Comparison of ENCODE assay signal across 36 cellular contexts in genomic region chr2:226625951-226626350, GRCh38.
"Had no signal": no experiment of that assay in that cellular context is flagged by ENCODE, and none has a peak within 500 bp of the region (broad histone marks: within the 10 kb centered on the region; RNA-seq: fewer than 3 reads in every experiment).

No MANE protein-coding gene starts in this region.

- H3K36me3 ChIP-seq: ascending aorta, cardiac muscle cell had no signal

- H3K9me3 Mint-ChIP-seq: activated B cell treated with CpG ODN at 0.5 μM for 24 hours; activated CD4-positive, alpha-beta memory T cell treated with anti-CD3 and anti-CD28 coated beads for 36 hours; activated CD8-positive, alpha-beta T cell treated with anti-CD3 and anti-CD28 coated beads for 36 hours; activated naive CD4-positive, alpha-beta T cell treated with anti-CD3 and anti-CD28 coated beads, Interleukin-2, amount 50 U/mL, for 24 hours; activated naive CD8-positive, alpha-beta T cell treated with anti-CD3 and anti-CD28 coated beads, Interleukin-2, amount 50 U/mL, for 24 hours; activated T-cell treated with anti-CD3 and anti-CD28 coated beads, Interleukin-2, amount 50 U/mL, for 4 hours; activated T-cell treated with anti-CD3 and anti-CD28 coated beads, Interleukin-2, amount 50 U/mL, for 72 hours; activated T-helper 17 cell treated with anti-CD3 and anti-CD28 coated beads, Interleukin-2, amount 50 U/mL, for 72 hours; central memory CD8-positive, alpha-beta T cell; T-helper 2 cell treated with Interferon-gamma antibody and Interleukin-4, amounts not matched to agents 5 μg/mL and 100 μg/mL, for 36 hours had no signal

- H3K27ac ChIP-seq: ascending aorta, cardiac muscle cell, VCaP had no signal

- ATAC-seq: activated CD8-positive, alpha-beta T cell treated with anti-CD3 and anti-CD28 coated beads for 36 hours; activated naive CD8-positive, alpha-beta T cell treated with anti-CD3 and anti-CD28 coated beads, Interleukin-2, amount 50 U/mL, for 24 hours; activated T-cell treated with anti-CD3 and anti-CD28 coated beads, Interleukin-2, amount 50 U/mL, for 4 hours; activated T-cell treated with anti-CD3 and anti-CD28 coated beads, Interleukin-2, amount 50 U/mL, for 72 hours; activated T-helper 17 cell treated with anti-CD3 and anti-CD28 coated beads, Interleukin-2, amount 50 U/mL, for 72 hours had no signal

- DNase-seq: activated B cell treated with CpG ODN at 0.5 μM for 24 hours; activated CD4-positive, alpha-beta memory T cell treated with anti-CD3 and anti-CD28 coated beads for 36 hours; activated CD4-positive, alpha-beta T cell treated with anti-CD3 and anti-CD28 coated beads for 4 hours; activated CD4-positive, alpha-beta T cell treated with anti-CD3 and anti-CD28 coated beads, Interleukin-2, amount 10 ng/mL, durations not matched to agents 24 days and 14 days; activated CD4-positive, alpha-beta T cell treated with anti-CD3 and anti-CD28 coated beads, Interleukin-2, amount 50 U/mL, for 1 hour; activated CD4-positive, alpha-beta T cell treated with anti-CD3 and anti-CD28 coated beads, Interleukin-2, amount 50 U/mL, for 4 hours; activated CD4-positive, CD25-positive, alpha-beta regulatory T cell treated with anti-CD3 and anti-CD28 coated beads, Interleukin-2, amount 50 U/mL, for 72 hours; activated CD8-positive, alpha-beta memory T cell treated with anti-CD3 and anti-CD28 coated beads, Interleukin-2, amount 50 U/mL, for 4 hours; activated CD8-positive, alpha-beta T cell treated with anti-CD3 and anti-CD28 coated beads for 36 hours; activated gamma-delta T cell; activated naive CD4-positive, alpha-beta T cell treated with anti-CD3 and anti-CD28 coated beads, Interleukin-2, amount 10 ng/mL, durations not matched to agents 7 days and 5 days; activated naive CD4-positive, alpha-beta T cell treated with Interleukin-2 at 50 U/mL for 16 hours; activated naive CD8-positive, alpha-beta T cell treated with anti-CD3 and anti-CD28 coated beads, Interleukin-2, amount 10 ng/mL, durations not matched to agents 7 days and 5 days; activated naive CD8-positive, alpha-beta T cell treated with anti-CD3 and anti-CD28 coated beads, Interleukin-2, amount 50 U/mL, for 24 hours; activated T-cell treated with anti-CD3 and anti-CD28 coated beads for 4 hours; activated T-cell treated with anti-CD3 and anti-CD28 coated beads, Interleukin-2, amount 50 U/mL, for 1 hour; activated T-cell treated with anti-CD3 and anti-CD28 coated beads, Interleukin-2, amount 50 U/mL, for 4 hours; activated T-cell treated with anti-CD3 and anti-CD28 coated beads, Interleukin-2, amount 50 U/mL, for 72 hours; amygdala; anterior cingulate cortex; caudate nucleus; cerebellar nuclear complex; T-helper 1 cell; T-helper 2 cell; T-helper 9 cell had no signal

- H3K27ac Mint-ChIP-seq: activated B cell treated with CpG ODN at 0.5 μM for 24 hours; activated CD4-positive, alpha-beta memory T cell treated with anti-CD3 and anti-CD28 coated beads for 36 hours; activated CD4-positive, alpha-beta T cell treated with anti-CD3 and anti-CD28 coated beads, Interleukin-2, amount 10 ng/mL, durations not matched to agents 24 days and 14 days; activated CD8-positive, alpha-beta T cell treated with anti-CD3 and anti-CD28 coated beads for 36 hours; activated naive CD4-positive, alpha-beta T cell treated with anti-CD3 and anti-CD28 coated beads, Interleukin-2, amount 10 ng/mL, durations not matched to agents 7 days and 5 days; activated naive CD4-positive, alpha-beta T cell treated with anti-CD3 and anti-CD28 coated beads, Interleukin-2, amount 50 U/mL, for 24 hours; activated naive CD8-positive, alpha-beta T cell; activated naive CD8-positive, alpha-beta T cell treated with anti-CD3 and anti-CD28 coated beads, Interleukin-2, amount 10 ng/mL, durations not matched to agents 7 days and 5 days; activated naive CD8-positive, alpha-beta T cell treated with anti-CD3 and anti-CD28 coated beads, Interleukin-2, amount 50 U/mL, for 24 hours; activated T-cell treated with anti-CD3 and anti-CD28 coated beads, Interleukin-2, amount 50 U/mL, for 72 hours; activated T-helper 1 cell treated with anti-CD3 and anti-CD28 coated beads, Interleukin-12 subunit alpha, Interleukin-12 subunit beta, Interleukin-2, Interleukin-4 antibody, amounts not matched to agents 30 ng/mL and 10 ng/mL and 1 ng/mL, durations not matched to agents 14 hours and 24 hours and 36 hours; activated T-helper 17 cell treated with anti-CD3 and anti-CD28 coated beads, Interleukin-2, amount 50 U/mL, for 72 hours; brain; T-helper 1 cell treated with Interleukin-12 subunit alpha and Interleukin-12 subunit beta and Interleukin-4 antibody, amounts not matched to agents 30 μg/mL and 1 μg/mL, for 36 hours; T-helper 2 cell treated with Interferon-gamma antibody and Interleukin-4, amounts not matched to agents 5 μg/mL and 100 μg/mL, for 36 hours had no signal

- H3K9me3 ChIP-seq: ascending aorta had no signal

- H3K4me1 Mint-ChIP-seq: activated B cell treated with CpG ODN at 0.5 μM for 24 hours; activated CD4-positive, alpha-beta T cell treated with anti-CD3 and anti-CD28 coated beads, Interleukin-2, amount 10 ng/mL, durations not matched to agents 24 days and 14 days; activated naive CD4-positive, alpha-beta T cell treated with anti-CD3 and anti-CD28 coated beads, Interleukin-2, amount 10 ng/mL, durations not matched to agents 7 days and 5 days; activated naive CD4-positive, alpha-beta T cell treated with anti-CD3 and anti-CD28 coated beads, Interleukin-2, amount 50 U/mL, for 24 hours; activated naive CD8-positive, alpha-beta T cell treated with anti-CD3 and anti-CD28 coated beads, Interleukin-2, amount 50 U/mL, for 24 hours; activated T-helper 17 cell treated with anti-CD3 and anti-CD28 coated beads, Interleukin-2, amount 50 U/mL, for 72 hours; central memory CD8-positive, alpha-beta T cell had no signal

- H3K4me3 ChIP-seq: ascending aorta, cardiac muscle cell had no signal

- H3K36me3 Mint-ChIP-seq: activated CD4-positive, alpha-beta memory T cell treated with anti-CD3 and anti-CD28 coated beads for 36 hours; activated naive CD4-positive, alpha-beta T cell treated with anti-CD3 and anti-CD28 coated beads, Interleukin-2, amount 10 ng/mL, durations not matched to agents 7 days and 5 days; activated naive CD4-positive, alpha-beta T cell treated with anti-CD3 and anti-CD28 coated beads, Interleukin-2, amount 50 U/mL, for 24 hours; activated naive CD8-positive, alpha-beta T cell; activated naive CD8-positive, alpha-beta T cell treated with anti-CD3 and anti-CD28 coated beads, Interleukin-2, amount 10 ng/mL, durations not matched to agents 7 days and 5 days; brain had no signal

- H3K4me3 Mint-ChIP-seq: activated B cell treated with CpG ODN at 0.5 μM for 24 hours; activated CD4-positive, alpha-beta memory T cell treated with anti-CD3 and anti-CD28 coated beads for 36 hours; activated CD4-positive, alpha-beta T cell treated with anti-CD3 and anti-CD28 coated beads, Interleukin-2, amount 10 ng/mL, durations not matched to agents 24 days and 14 days; activated CD8-positive, alpha-beta T cell treated with anti-CD3 and anti-CD28 coated beads for 36 hours; activated naive CD4-positive, alpha-beta T cell treated with anti-CD3 and anti-CD28 coated beads, Interleukin-2, amount 10 ng/mL, durations not matched to agents 7 days and 5 days; activated naive CD4-positive, alpha-beta T cell treated with anti-CD3 and anti-CD28 coated beads, Interleukin-2, amount 50 U/mL, for 24 hours; activated naive CD8-positive, alpha-beta T cell; activated naive CD8-positive, alpha-beta T cell treated with anti-CD3 and anti-CD28 coated beads, Interleukin-2, amount 10 ng/mL, durations not matched to agents 7 days and 5 days; activated naive CD8-positive, alpha-beta T cell treated with anti-CD3 and anti-CD28 coated beads, Interleukin-2, amount 50 U/mL, for 24 hours; activated T-cell treated with anti-CD3 and anti-CD28 coated beads, Interleukin-2, amount 50 U/mL, for 4 hours; activated T-cell treated with anti-CD3 and anti-CD28 coated beads, Interleukin-2, amount 50 U/mL, for 72 hours; activated T-helper 1 cell treated with anti-CD3 and anti-CD28 coated beads, Interleukin-12 subunit alpha, Interleukin-12 subunit beta, Interleukin-2, Interleukin-4 antibody, amounts not matched to agents 30 ng/mL and 10 ng/mL and 1 ng/mL, durations not matched to agents 14 hours and 24 hours and 36 hours; activated T-helper 17 cell treated with anti-CD3 and anti-CD28 coated beads, Interleukin-2, amount 50 U/mL, for 72 hours; brain; central memory CD8-positive, alpha-beta T cell; T-helper 1 cell treated with Interleukin-12 subunit alpha and Interleukin-12 subunit beta and Interleukin-4 antibody, amounts not matched to agents 30 μg/mL and 1 μg/mL, for 36 hours; T-helper 2 cell treated with Interferon-gamma antibody and Interleukin-4, amounts not matched to agents 5 μg/mL and 100 μg/mL, for 36 hours had no signal

- H3K27me3 Mint-ChIP-seq: activated CD4-positive, alpha-beta memory T cell treated with anti-CD3 and anti-CD28 coated beads for 36 hours; activated CD8-positive, alpha-beta T cell treated with anti-CD3 and anti-CD28 coated beads for 36 hours; activated naive CD4-positive, alpha-beta T cell treated with anti-CD3 and anti-CD28 coated beads, Interleukin-2, amount 50 U/mL, for 24 hours; activated naive CD8-positive, alpha-beta T cell had no signal

- H3K4me1 ChIP-seq: ascending aorta had no signal

- H3K27me3 ChIP-seq: ascending aorta, cardiac muscle cell had no signal
